In genomic region chr1:234277161-234277868, GRCh38 we compare ENCODE assay signal across 16 cellular contexts.
A peak's percentile ranks its signal among the peaks of the same experiment; 100 is the strongest.
DNase-seq lines count a peak whose midpoint lies in the region; ATAC-seq and TF ChIP-seq lines count a peak whose summit lies in the region.
"Had no signal": no experiment of that assay in that cellular context is flagged by ENCODE, and none has a peak within 500 bp of the region (broad histone marks: within the 10 kb centered on the region; RNA-seq: fewer than 3 reads in every experiment).

No MANE protein-coding gene starts in this region.

- no peak overlapping the region for H3K27ac Mint-ChIP-seq in CD14-positive monocyte
- H3K27ac Mint-ChIP-seq: CD4-positive, CD25-positive, alpha-beta regulatory T cell; HFFc6 had no signal

- peak overlapping the region; percentile 23 for H3K27ac ChIP-seq in cingulate gyrus (ENCODE audit: low read depth, low read length)
- peak overlapping the region; percentile 67 for H3K27ac ChIP-seq in layer of hippocampus (ENCODE audit: low read depth, low read length)
- H3K27ac ChIP-seq: BLaER1, HL-60 had no signal

- ATAC-seq in HG03565 (IDR thresholded peaks at IDR 0.05; ENCODE audit: unreplicated experiment), result no peak

- H3K27me3 ChIP-seq in layer of hippocampus (ENCODE audit: control insufficient read depth, insufficient read depth, low read length), result no peaks in the 10 kb centered on the region
- H3K27me3 ChIP-seq: BLaER1 had no signal

- DNase-seq in G401 (ENCODE audit: low spot score), result peak; percentile 62
- peak; percentile 86 for DNase-seq in pons (ENCODE audit: low spot score)
- no peak for DNase-seq in CD14-positive monocyte (ENCODE audit: low spot score)
- no peak for DNase-seq in NCI-H82 treated with DMSO at 0.1 percent for 48 hours (lab: John Stamatoyannopoulos, UW; ENCODE audit: unreplicated experiment)
- DNase-seq in NCI-H187 (lab: John Stamatoyannopoulos, UW), result no peak
- DNase-seq: 8988T; AML-193; CD4-positive, CD25-positive, alpha-beta regulatory T cell; DMS79; HCEC 1CT; HFFc6 had no signal

- in situ Hi-C loops in G401 (cut with HindIII; ENCODE audit: low sequenced_read_pairs), result no loop called here

- H3K9me3 Mint-ChIP-seq in CD14-positive monocyte, result peaks cover 0 to 3% (median 0%) of the 10 kb centered on the region in 7 donors
- H3K9me3 Mint-ChIP-seq: CD4-positive, CD25-positive, alpha-beta regulatory T cell had no signal

- no peak for TF ChIP-seq CTCF in CD14-positive monocyte (IDR thresholded peaks at IDR 0.05)

- H3K4me1 Mint-ChIP-seq in CD14-positive monocyte, result no peaks in the 10 kb centered on the region

- intact Hi-C loops in CD14-positive monocyte (cut with micrococcal nuclease), result no loop called here

- H3K4me3 Mint-ChIP-seq in CD14-positive monocyte, result no peak overlapping the region
- H3K4me3 Mint-ChIP-seq: CD4-positive, CD25-positive, alpha-beta regulatory T cell; HFFc6 had no signal

- no peaks in the 10 kb centered on the region for H3K36me3 Mint-ChIP-seq in CD14-positive monocyte
- H3K36me3 Mint-ChIP-seq: CD4-positive, CD25-positive, alpha-beta regulatory T cell had no signal

- peaks cover 2 to 3% (median 2%) of the 10 kb centered on the region in 3 donors for H3K27me3 Mint-ChIP-seq in CD14-positive monocyte (ENCODE audit: low read depth in 3 of 3)
- H3K27me3 Mint-ChIP-seq: CD4-positive, CD25-positive, alpha-beta regulatory T cell had no signal

Comparison
In these comparisons a context has a peak if more than half of its experiments do, and no peak if none do; other contexts are left out.
1. DNase-seq: peak in G401 (single experiment) and pons (single experiment); none in CD14-positive monocyte (single experiment), NCI-H82 treated with DMSO at 0.1 percent for 48 hours (single experiment) and NCI-H187 (0 of 2).